ENCODE assay signal across 9 cellular contexts in genomic region chr11:125967515-125967914, GRCh38. TPM values are rescaled to one million over a fixed set of nuclear protein-coding genes. Genes with fewer than 3 reads are reported as not detected.
"Had no signal": no experiment of that assay in that cellular context is flagged by ENCODE, and none has a peak within 500 bp of the region (broad histone marks: within the 10 kb centered on the region; RNA-seq: fewer than 3 reads in every experiment).

No MANE protein-coding gene starts in this region.

- H3K36me3 ChIP-seq: HAP-1 had no signal

- H3K4me1 Mint-ChIP-seq: GM23338 had no signal

- H3K27ac ChIP-seq: HL-60 had no signal

- H3K4me3 Mint-ChIP-seq: GM23338 had no signal

- ATAC-seq: GM23338, HCT116 had no signal

- H3K9me3 Mint-ChIP-seq: GM23338 had no signal

- H2AFZ ChIP-seq: GM23338 had no signal

- H3K27ac Mint-ChIP-seq: GM23338 had no signal

- H3K4me1 ChIP-seq: HAP-1 had no signal

- DNase-seq: IMR-90, KG1 had no signal

- H3K4me2 ChIP-seq: GM23338 had no signal

- H3K4me3 ChIP-seq: GM23338, HAP-1, K562 had no signal

- H3K9me3 ChIP-seq: HAP-1 had no signal

RNA-seq across cellular contexts. Expression of gene VSIG10L2, which starts 21.7 kb away (rescaled TPM):
- total RNA-seq: GM23338, H1, HT1080, K562 had no signal
